9 cellular contexts compared by ENCODE assay signal in the genomic region with DNA sequence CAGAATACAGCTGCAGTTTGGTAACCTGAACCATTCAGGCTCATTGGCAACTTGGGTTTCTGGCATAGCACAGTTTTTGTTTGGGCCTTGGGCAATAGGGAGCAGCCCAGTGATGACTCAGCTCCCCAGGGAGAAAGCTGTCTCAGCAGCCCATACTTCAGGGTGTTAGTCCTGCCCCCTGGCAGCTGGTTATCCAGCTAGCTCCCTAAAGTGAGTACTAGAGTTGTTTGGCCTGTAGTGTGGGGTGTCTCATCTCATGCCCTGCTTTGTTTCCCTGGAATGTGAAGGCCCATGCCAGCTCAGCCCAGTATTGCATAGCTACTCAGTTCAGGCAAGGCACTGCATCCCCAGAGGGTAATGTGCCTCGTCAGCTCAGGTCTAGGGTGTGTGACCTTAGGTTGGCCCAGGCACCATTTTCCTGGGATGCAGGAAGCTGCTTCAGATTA. TPM values are rescaled to one million over a fixed set of nuclear protein-coding genes. Genes with fewer than 3 reads are reported as not detected.
DNase-seq lines count a peak whose midpoint lies in the region; ATAC-seq, FAIRE-seq and TF ChIP-seq lines count a peak whose summit lies in the region.
"Had no signal": no experiment of that assay in that cellular context is flagged by ENCODE, and none has a peak within 500 bp of the region (broad histone marks: within the 10 kb centered on the region; RNA-seq: fewer than 3 reads in every experiment).

No MANE protein-coding gene starts in this region.

- intact Hi-C loops in testis (cut with DNase I; ENCODE audit: low total_unique reads), result no loop called here

- DNase-seq in H54 (ENCODE audit: insufficient read length, low spot score), result peak; percentile 91
- peak; percentile 91 for DNase-seq in RWPE1 (ENCODE audit: low spot score)
- peak; percentile 98 for DNase-seq in fibroblast of the aortic adventitia (ENCODE audit: low read depth)
- DNase-seq in stimulated activated effector memory CD8-positive, alpha-beta T cell treated with anti-CD3 and anti-CD28 coated beads, Interleukin-12 subunit alpha, Interleukin-12 subunit beta, amount 100 ng/mL, for 72 hours (ENCODE audit: low spot score in 2 of 2), result peak in 1 of 2 donors; percentile 38
- no peak for DNase-seq in NCI-H2227 treated with DMSO at 0.1 percent for 48 hours (lab: John Stamatoyannopoulos, UW)
- no peak for DNase-seq in testis
- DNase-seq: T-cell had no signal

- FAIRE-seq in H54 (lab: Jason Lieb, UNC), result peak; percentile 96

- no peak overlapping the region for H3K4me3 Mint-ChIP-seq in stimulated activated effector memory CD8-positive, alpha-beta T cell treated with anti-CD3 and anti-CD28 coated beads, Interleukin-12 subunit alpha, Interleukin-12 subunit beta, amount 100 ng/mL, for 72 hours
- H3K4me3 Mint-ChIP-seq: T-cell had no signal

- H3K27ac ChIP-seq in RWPE1, result peak overlapping the region; percentile 78
- H3K27ac ChIP-seq in testis, result no peak overlapping the region

- H3K36me3 ChIP-seq in testis (ENCODE audit: low read depth, missing control alignments), result no peaks in the 10 kb centered on the region

- no peaks in the 10 kb centered on the region for H3K36me3 Mint-ChIP-seq in stimulated activated effector memory CD8-positive, alpha-beta T cell treated with anti-CD3 and anti-CD28 coated beads, Interleukin-12 subunit alpha, Interleukin-12 subunit beta, amount 100 ng/mL, for 72 hours

- TF ChIP-seq CTCF in RWPE1 (conservative IDR thresholded peaks at IDR 0.05; ENCODE audit: low read depth) (no peak), fibroblast of the aortic adventitia (IDR thresholded peaks at IDR 0.05; ENCODE audit: insufficient read depth, low read length) (no peak), testis (IDR thresholded peaks at IDR 0.05) (no peak)

- H3K4me3 ChIP-seq in fibroblast of the aortic adventitia (ENCODE audit: low read depth, low read length) (no peak overlapping the region), testis (no peak overlapping the region)

- H3K4me1 ChIP-seq in testis, result no peaks in the 10 kb centered on the region

- H3K27me3 ChIP-seq in testis, result no peaks in the 10 kb centered on the region

- WGBS in testis, 2 donors, result 100% methylated on average over 1 of the region's 1 CpG; no CpG with 5 or more reads in 1 of the 2 donors

- H3K9me3 Mint-ChIP-seq in stimulated activated effector memory CD8-positive, alpha-beta T cell treated with anti-CD3 and anti-CD28 coated beads, Interleukin-12 subunit alpha, Interleukin-12 subunit beta, amount 100 ng/mL, for 72 hours, result peaks cover 8% of the 10 kb centered on the region

- peaks cover 8% of the 10 kb centered on the region for H3K4me1 Mint-ChIP-seq in stimulated activated effector memory CD8-positive, alpha-beta T cell treated with anti-CD3 and anti-CD28 coated beads, Interleukin-12 subunit alpha, Interleukin-12 subunit beta, amount 100 ng/mL, for 72 hours

- CTCF ChIA-PET in RWPE1 (lab: Yijun Ruan, JAX), result no interaction called here

- POLR2A ChIA-PET in RWPE1 (lab: Yijun Ruan, JAX; ENCODE audit: low non-redundant PET), result interaction anchor here (0.6 kb wide), 1 partner anchor 18 kb away, joined by 3 read pairs; no protein-coding TSS in a partner anchor

- TF ChIP-seq POLR2A in H54 (IDR thresholded peaks at IDR 0.05; ENCODE audit: low read depth, low read length) (no peak), testis (IDR thresholded peaks at IDR 0.05) (no peak)

- ATAC-seq in stimulated activated effector memory CD8-positive, alpha-beta T cell treated with anti-CD3 and anti-CD28 coated beads, Interleukin-12 subunit alpha, Interleukin-12 subunit beta, amount 100 ng/mL, for 72 hours, result no peak
- ATAC-seq in HG03521 (IDR thresholded peaks at IDR 0.05; ENCODE audit: unreplicated experiment), result no peak
- no peak for ATAC-seq in GM21723 (IDR thresholded peaks at IDR 0.05; ENCODE audit: unreplicated experiment)
- ATAC-seq: T-cell had no signal

- H3K27ac Mint-ChIP-seq in stimulated activated effector memory CD8-positive, alpha-beta T cell treated with anti-CD3 and anti-CD28 coated beads, Interleukin-12 subunit alpha, Interleukin-12 subunit beta, amount 100 ng/mL, for 72 hours, result peak overlapping the region; percentile 37
- H3K27ac Mint-ChIP-seq: T-cell had no signal

- no peaks in the 10 kb centered on the region for H3K9me3 ChIP-seq in testis

RNA-seq across cellular contexts. Expression of gene ZNF543, which starts 18.2 kb away (rescaled TPM):
- total RNA-seq in fibroblast of the aortic adventitia (ENCODE audit: low replicate concordance), result 5.1 and 9.4 TPM in 2 replicates
- total RNA-seq in testis, result 10 to 100 TPM; 11.3 to 12.3 TPM
- 4.7 TPM for polyA plus RNA-seq in testis (ENCODE audit: insufficient read depth, low read depth, low replicate concordance)

RNA-seq across cellular contexts. Expression of gene ZNF460, which starts 21.8 kb away (rescaled TPM):
- total RNA-seq in fibroblast of the aortic adventitia (ENCODE audit: low replicate concordance) (71.8 and 78.5 TPM in 2 replicates), testis (10 to 100 TPM; 59.5 to 65.9 TPM)
- 5.0 TPM for polyA plus RNA-seq in testis (ENCODE audit: insufficient read depth, low read depth, low replicate concordance)

RNA-seq across cellular contexts. Expression of gene ZNF304, which starts 49.0 kb away (rescaled TPM):
- total RNA-seq in fibroblast of the aortic adventitia (ENCODE audit: low replicate concordance) (8.7 and 9.7 TPM in 2 replicates), testis (10 to 100 TPM; 10.8 to 11.4 TPM)
- 9.5 TPM for polyA plus RNA-seq in testis (ENCODE audit: insufficient read depth, low read depth, low replicate concordance)

Comparison
In these comparisons a context has a peak if more than half of its experiments do, and no peak if none do; other contexts are left out.
1. DNase-seq: peak in H54 (single experiment), RWPE1 (single experiment) and fibroblast of the aortic adventitia (single experiment); none in NCI-H2227 treated with DMSO at 0.1 percent for 48 hours (single experiment) and testis (single experiment).